9 cellular contexts compared by ENCODE assay signal in the genomic region with DNA sequence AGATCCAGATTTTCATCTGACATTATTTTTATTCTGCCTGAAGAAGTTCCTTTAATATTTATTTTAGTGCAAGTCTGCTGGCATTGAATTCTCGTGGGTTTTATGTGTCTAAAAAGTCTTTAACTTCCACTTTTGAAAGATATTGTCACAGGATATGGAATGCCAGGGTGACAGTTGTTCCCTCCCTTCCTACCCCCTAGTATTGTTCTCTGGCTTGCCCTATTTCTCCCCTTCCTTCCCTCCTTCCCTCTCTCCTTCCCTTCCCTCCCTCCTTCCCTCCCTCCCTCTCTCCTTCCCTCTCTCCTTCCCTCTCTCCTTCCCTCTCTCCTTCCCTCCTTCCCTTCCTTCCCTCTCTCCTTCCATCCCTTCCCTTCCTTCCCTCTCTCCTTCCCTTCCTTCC. TPM values are rescaled to one million over a fixed set of nuclear protein-coding genes. Genes with fewer than 3 reads are reported as not detected.
"Had no signal": no experiment of that assay in that cellular context is flagged by ENCODE, and none has a peak within 500 bp of the region (broad histone marks: within the 10 kb centered on the region; RNA-seq: fewer than 3 reads in every experiment).

No MANE protein-coding gene starts in this region.

- FAIRE-seq: G401.6, GM12878, GM12891, GM12892, GM18507, GM19239 had no signal

- ATAC-seq: GM12878 had no signal

- DNase-seq: GDM1, GF-D8 had no signal

- H3K4me3 ChIP-seq: GM12878 had no signal

RNA-seq across cellular contexts. Expression of a gene that starts 14.9 kb away (rescaled TPM):
- total RNA-seq: G401 had no signal
